2 cellular contexts compared by ENCODE assay signal in the genomic region with DNA sequence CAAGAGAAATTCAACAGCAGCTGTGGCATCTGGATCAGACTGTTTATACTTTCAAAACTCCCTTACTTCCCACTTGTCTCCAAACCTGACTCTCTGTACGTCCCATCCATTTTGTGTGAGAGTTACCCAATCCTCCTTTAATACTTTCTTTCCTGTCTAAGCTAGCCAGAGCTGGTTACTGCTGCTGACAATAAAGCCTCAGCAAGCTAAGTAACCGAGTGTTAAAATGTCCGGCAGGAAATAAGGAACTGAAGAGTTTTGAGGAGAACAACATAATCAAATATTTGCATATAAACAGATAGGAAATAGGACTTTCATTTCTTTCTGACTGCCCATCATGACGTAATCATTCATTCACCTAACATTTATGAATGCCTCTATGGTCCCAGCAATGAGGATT.
A peak's percentile ranks its signal among the peaks of the same experiment; 100 is the strongest.
TF ChIP-seq lines count a peak whose summit lies in the region.

No MANE protein-coding gene starts in this region.

TF ChIP-seq in GM12891, 5 proteins besides CTCF, POLR2A, EP300 and RAD21 (continued from another document):
- TF ChIP-seq PAX5 (IDR thresholded peaks at IDR 0.05; ENCODE audit: insufficient read depth, low read length, severe bottlenecking) (no peak), SPI1 (IDR thresholded peaks at IDR 0.05; ENCODE audit: low read depth, low read length) (peak; percentile 35; the same call in 1 of the 2 replicates), TAF1 (IDR thresholded peaks at IDR 0.05; ENCODE audit: low read depth, low read length) (no peak)

TF ChIP-seq in IMR-90, 13 proteins besides CTCF, POLR2A, EP300 and RAD21 (continued from another document):
- TF ChIP-seq SMC3 (IDR thresholded peaks at IDR 0.05; ENCODE audit: low read depth, low read length) (no peak), MXI1 (IDR thresholded peaks at IDR 0.05; ENCODE audit: borderline replicate concordance, low read depth, low read length) (no peak), NFE2L2 (IDR thresholded peaks at IDR 0.05; ENCODE audit: low read depth, low read length) (no peak), FOS (IDR thresholded peaks at IDR 0.05; ENCODE audit: low read depth, low read length) (no peak), CHD1 (IDR thresholded peaks at IDR 0.05; ENCODE audit: low read depth, low read length) (no peak), BHLHE40 (IDR thresholded peaks at IDR 0.05; ENCODE audit: low read depth, low read length) (no peak), RCOR1 (IDR thresholded peaks at IDR 0.05; ENCODE audit: insufficient replicate concordance, low read length) (no peak), MAFK (IDR thresholded peaks at IDR 0.05; ENCODE audit: low read depth, low read length) (no peak), CEBPB (IDR thresholded peaks at IDR 0.05; ENCODE audit: low read depth, low read length) (no peak)
- TF ChIP-seq, protein P1, sequence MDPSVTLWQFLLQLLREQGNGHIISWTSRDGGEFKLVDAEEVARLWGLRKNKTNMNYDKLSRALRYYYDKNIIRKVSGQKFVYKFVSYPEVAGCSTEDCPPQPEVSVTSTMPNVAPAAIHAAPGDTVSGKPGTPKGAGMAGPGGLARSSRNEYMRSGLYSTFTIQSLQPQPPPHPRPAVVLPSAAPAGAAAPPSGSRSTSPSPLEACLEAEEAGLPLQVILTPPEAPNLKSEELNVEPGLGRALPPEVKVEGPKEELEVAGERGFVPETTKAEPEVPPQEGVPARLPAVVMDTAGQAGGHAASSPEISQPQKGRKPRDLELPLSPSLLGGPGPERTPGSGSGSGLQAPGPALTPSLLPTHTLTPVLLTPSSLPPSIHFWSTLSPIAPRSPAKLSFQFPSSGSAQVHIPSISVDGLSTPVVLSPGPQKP (IDR thresholded peaks at IDR 0.05; ENCODE audit: borderline replicate concordance, low read depth, low read length): no peak
- TF ChIP-seq, protein P2, sequence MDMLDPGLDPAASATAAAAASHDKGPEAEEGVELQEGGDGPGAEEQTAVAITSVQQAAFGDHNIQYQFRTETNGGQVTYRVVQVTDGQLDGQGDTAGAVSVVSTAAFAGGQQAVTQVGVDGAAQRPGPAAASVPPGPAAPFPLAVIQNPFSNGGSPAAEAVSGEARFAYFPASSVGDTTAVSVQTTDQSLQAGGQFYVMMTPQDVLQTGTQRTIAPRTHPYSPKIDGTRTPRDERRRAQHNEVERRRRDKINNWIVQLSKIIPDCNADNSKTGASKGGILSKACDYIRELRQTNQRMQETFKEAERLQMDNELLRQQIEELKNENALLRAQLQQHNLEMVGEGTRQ (IDR thresholded peaks at IDR 0.05; ENCODE audit: low read depth, low read length): no peak
